ENCODE assay signal across 14 cellular contexts in the genomic region with DNA sequence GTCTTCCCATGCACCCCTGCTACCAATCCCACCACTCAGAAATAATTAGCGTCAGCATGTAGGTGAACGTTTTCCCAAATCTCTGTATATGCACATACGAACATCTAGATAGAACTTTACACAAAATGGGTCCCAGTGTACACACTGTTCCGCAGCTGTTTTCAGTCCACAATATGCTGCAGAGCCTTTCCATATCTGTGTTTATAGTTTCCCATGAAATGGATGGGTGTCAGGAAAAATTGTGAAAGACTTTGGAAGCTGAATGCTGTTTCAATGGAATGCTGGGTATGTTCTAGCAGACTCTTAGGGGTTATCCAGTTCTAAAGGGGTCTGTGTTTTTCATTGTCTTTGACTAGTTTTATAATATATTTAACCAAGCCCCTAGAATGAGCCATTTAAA. TPM values are rescaled to one million over a fixed set of nuclear protein-coding genes. Genes with fewer than 3 reads are reported as not detected.
DNase-seq lines count a peak whose midpoint lies in the region; ATAC-seq and TF ChIP-seq lines count a peak whose summit lies in the region.
"Had no signal": no experiment of that assay in that cellular context is flagged by ENCODE, and none has a peak within 500 bp of the region (broad histone marks: within the 10 kb centered on the region; RNA-seq: fewer than 3 reads in every experiment).

No MANE protein-coding gene starts in this region.

- TF ChIP-seq EP300 in tibial nerve (IDR thresholded peaks at IDR 0.05) = no peak

- no peak for ATAC-seq in HG03520 (IDR thresholded peaks at IDR 0.05; ENCODE audit: unreplicated experiment)
- no peak for ATAC-seq in HG03342 (IDR thresholded peaks at IDR 0.05; ENCODE audit: unreplicated experiment)
- ATAC-seq: effector memory CD8-positive, alpha-beta T cell; HCT116 had no signal

- peaks cover 0 to 11% (median 4%) of the 10 kb centered on the region in 4 donors for H3K4me1 ChIP-seq in Peyer's patch
- H3K4me1 ChIP-seq in mucosa of rectum (ENCODE audit: control insufficient read depth in 2 of 2, insufficient read depth in 2 of 2, low read length in 2 of 2) = peaks cover 8 to 15% of the 10 kb centered on the region in 2 donors
- H3K4me1 ChIP-seq in tibial nerve = peaks cover 0 to 81% (median 29%) of the 10 kb centered on the region in 4 donors

- no peak overlapping the region for H3K9ac ChIP-seq in mucosa of rectum (ENCODE audit: low read depth in 1 of 2, low read length in 2 of 2)

- no peaks in the 10 kb centered on the region for H3K27me3 ChIP-seq in Peyer's patch
- H3K27me3 ChIP-seq in mucosa of rectum (ENCODE audit: control insufficient read depth in 2 of 2, insufficient read depth in 2 of 2, low read length in 2 of 2) = no peaks in the 10 kb centered on the region
- H3K27me3 ChIP-seq in tibial nerve = no peaks in the 10 kb centered on the region
- H3K27me3 ChIP-seq: cardiac muscle cell had no signal

- TF ChIP-seq POLR2A in Peyer's patch (IDR thresholded peaks at IDR 0.05) = no peak
- no peak for TF ChIP-seq POLR2A in tibial nerve (IDR thresholded peaks at IDR 0.05)

- in situ Hi-C loops in KBM-7 (cut with MboI; ENCODE audit: low pct_unique_long_range_greater_than_20kb, low sequenced_read_pairs) = loop anchor here (25.0 kb wide), 1 partner anchor 191 kb away; no protein-coding TSS in a partner anchor

- DNase-seq in Peyer's patch = no peak
- peak; percentile 76 for DNase-seq in fibroblast of the aortic adventitia (ENCODE audit: low read depth)
- DNase-seq in tibial nerve (ENCODE audit: low spot score in 2 of 2) = no peak
- no peak for DNase-seq in KBM-7
- no peak for DNase-seq in NCI-H1436 (lab: John Stamatoyannopoulos, UW)
- DNase-seq: activated CD4-positive, alpha-beta T cell treated with anti-CD3 and anti-CD28 coated beads for 1 hour; DMS 273 treated with DMSO at 0.1 percent for 48 hours; effector memory CD8-positive, alpha-beta T cell; NCI-H82 had no signal

- 52 to 66% methylated on average over 4 of the region's 4 CpGs for WGBS in tibial nerve, 2 donors

- H3K36me3 ChIP-seq in Peyer's patch (no peaks in the 10 kb centered on the region), mucosa of rectum (ENCODE audit: control insufficient read depth in 2 of 2, insufficient read depth in 2 of 2, low read length in 2 of 2) (no peaks in the 10 kb centered on the region), tibial nerve (no peaks in the 10 kb centered on the region)
- H3K36me3 ChIP-seq: cardiac muscle cell had no signal

- H3K27ac ChIP-seq in Peyer's patch (peak overlapping the region; percentile 44 to 69 (median 52)), mucosa of rectum (ENCODE audit: low read depth in 2 of 2, low read length in 2 of 2) (peak overlapping the region; percentile 4 to 52), tibial nerve (peak overlapping the region in 3 of 4 donors; percentile 13 to 78 (median 70))
- H3K27ac ChIP-seq: cardiac muscle cell had no signal

- no peak overlapping the region for H3K4me3 ChIP-seq in Peyer's patch
- no peak overlapping the region for H3K4me3 ChIP-seq in fibroblast of the aortic adventitia (ENCODE audit: low read depth, low read length)
- H3K4me3 ChIP-seq in mucosa of rectum (ENCODE audit: low read length in 2 of 2) = no peak overlapping the region
- no peak overlapping the region for H3K4me3 ChIP-seq in tibial nerve
- H3K4me3 ChIP-seq: cardiac muscle cell had no signal

- H3K9me3 ChIP-seq in Peyer's patch (no peaks in the 10 kb centered on the region), mucosa of rectum (ENCODE audit: control insufficient read depth in 2 of 2, low read length in 2 of 2) (no peaks in the 10 kb centered on the region), tibial nerve (no peaks in the 10 kb centered on the region)

- TF ChIP-seq CTCF in Peyer's patch (IDR thresholded peaks at IDR 0.05) = no peak
- no peak for TF ChIP-seq CTCF in fibroblast of the aortic adventitia (IDR thresholded peaks at IDR 0.05; ENCODE audit: insufficient read depth, low read length)
- TF ChIP-seq CTCF in tibial nerve (IDR thresholded peaks at IDR 0.05) = no peak

RNA-seq across cellular contexts. Expression of gene GRK5, which starts 13.8 kb away (rescaled TPM):
- 10 to 100 TPM in 3 of 4 donors, 1 to 10 TPM in 1; 10.0 to 61.9 (median 18.1) TPM for total RNA-seq in Peyer's patch
- 7.0 and 20.5 TPM in 2 replicates for total RNA-seq in fibroblast of the aortic adventitia (ENCODE audit: low replicate concordance)
- 10 to 100 TPM; 43.5 to 61.7 (median 48.9) TPM for total RNA-seq in tibial nerve

RNA-seq across cellular contexts. Expression of gene PRDX3, which starts 42.6 kb away (rescaled TPM):
- total RNA-seq in Peyer's patch (100 to 1,000 TPM in 2 of 4 donors, 10 to 100 TPM in 2; 76.2 to 138 (median 107) TPM), fibroblast of the aortic adventitia (ENCODE audit: low replicate concordance) (67.0 and 189 TPM in 2 replicates), tibial nerve (10 to 100 TPM; 79.5 to 93.3 (median 84.2) TPM)

RNA-seq across cellular contexts. Expression of gene SFXN4, which starts 55.7 kb away (rescaled TPM):
- total RNA-seq in Peyer's patch = 10 to 100 TPM; 22.8 to 35.5 (median 26.2) TPM
- 4.7 and 25.6 TPM in 2 replicates for total RNA-seq in fibroblast of the aortic adventitia (ENCODE audit: low replicate concordance)
- total RNA-seq in tibial nerve = 100 to 1,000 TPM in 1 of 4 donors, 10 to 100 TPM in 3; 12.7 to 301 (median 19.1) TPM
